20 cellular contexts compared by ENCODE assay signal in genomic region chrX:148535639-148536038, GRCh38. TPM values are rescaled to one million over a fixed set of nuclear protein-coding genes. Genes with fewer than 3 reads are reported as not detected.
DNase-seq lines count a peak whose midpoint lies in the region; ATAC-seq, FAIRE-seq and TF ChIP-seq lines count a peak whose summit lies in the region.
"Had no signal": no experiment of that assay in that cellular context is flagged by ENCODE, and none has a peak within 500 bp of the region (broad histone marks: within the 10 kb centered on the region; RNA-seq: fewer than 3 reads in every experiment).

No MANE protein-coding gene starts in this region.

- H3K27me3 ChIP-seq in DOHH2 (ENCODE audit: control insufficient read depth, low read length) (no peaks in the 10 kb centered on the region), mammary epithelial cell (ENCODE audit: insufficient read depth, low read length) (no peaks in the 10 kb centered on the region)
- H3K27me3 ChIP-seq: SJCRH30 had no signal

- H3K4me1 ChIP-seq in DOHH2 (ENCODE audit: control insufficient read depth, low read length): peaks cover 96% of the 10 kb centered on the region
- no peaks in the 10 kb centered on the region for H3K4me1 ChIP-seq in mammary epithelial cell (ENCODE audit: insufficient read depth, low read length)
- H3K4me1 ChIP-seq: SJCRH30 had no signal

- peaks cover 29% of the 10 kb centered on the region for H3K27me3 Mint-ChIP-seq in activated T-cell treated with anti-CD3 and anti-CD28 coated beads, Interleukin-2, amount 50 U/mL, for 72 hours (ENCODE audit: low read depth)

- in situ Hi-C loops in mammary epithelial cell (cut with MboI; ENCODE audit: low sequenced_read_pairs in 2 of 2): no loop called here

- H3K4me1 Mint-ChIP-seq in activated T-cell treated with anti-CD3 and anti-CD28 coated beads, Interleukin-2, amount 50 U/mL, for 72 hours (ENCODE audit: low read depth): no peaks in the 10 kb centered on the region
- H3K4me1 Mint-ChIP-seq: CD4-positive, alpha-beta memory T cell had no signal

- H3K27ac ChIP-seq in DOHH2 (ENCODE audit: low read depth, low read length) (peak overlapping the region; percentile 98; the same call in 1 of the 2 replicates), mammary epithelial cell (ENCODE audit: insufficient read depth, low read depth, low read length) (no peak overlapping the region)
- H3K27ac ChIP-seq: KMS-11, SJCRH30 had no signal

- H3K9me3 ChIP-seq in DOHH2 (ENCODE audit: control insufficient read depth, insufficient read depth, low read length) (no peaks in the 10 kb centered on the region), mammary epithelial cell (replicated peaks; ENCODE audit: insufficient read depth, low read length) (no peaks in the 10 kb centered on the region)
- H3K9me3 ChIP-seq: SJCRH30 had no signal

- H3K4me3 Mint-ChIP-seq in activated T-cell treated with anti-CD3 and anti-CD28 coated beads, Interleukin-2, amount 50 U/mL, for 72 hours: no peak overlapping the region
- H3K4me3 Mint-ChIP-seq: CD4-positive, alpha-beta memory T cell; HFFc6 had no signal

- DNase-seq in M059J (ENCODE audit: low read depth): peak; percentile 50
- DNase-seq in mammary epithelial cell: peak; percentile 11
- peak; percentile 14 for DNase-seq in urothelium cell line (ENCODE audit: low spot score)
- no peak for DNase-seq in left colon
- no peak for DNase-seq in activated T-cell treated with anti-CD3 and anti-CD28 coated beads, Interleukin-2, amount 50 U/mL, for 72 hours
- DNase-seq: CD4-positive, alpha-beta memory T cell; DMS79 treated with DMSO at 0.1 percent for 48 hours; GF-D8; HFFc6; NCI-H1417; NCI-H187 treated with DMSO at 0.1 percent for 48 hours; NCI-H2171; NCI-H446; OCI-M1; SJCRH30 had no signal

- intact Hi-C loops in mammary epithelial cell (cut with micrococcal nuclease) (no loop called here), left colon (cut with DNase I, micrococcal nuclease) (loop anchor here in 1 of 2 donors (10.0 kb wide), 1 partner anchor 61 kb away; no protein-coding TSS in a partner anchor)

- no peaks in the 10 kb centered on the region for H3K9me2 ChIP-seq in DOHH2 (replicated peaks; ENCODE audit: control insufficient read depth, low read length)

- peak overlapping the region; percentile 95 for H3K4me2 ChIP-seq in DOHH2 (ENCODE audit: low read length)
- H3K4me2 ChIP-seq in mammary epithelial cell (ENCODE audit: insufficient read depth, low read depth, low read length): no peak overlapping the region
- H3K4me2 ChIP-seq: KMS-11 had no signal

- peaks cover 98% of the 10 kb centered on the region for H3K79me2 ChIP-seq in DOHH2 (ENCODE audit: control insufficient read depth, low read length)
- H3K79me2 ChIP-seq in mammary epithelial cell (ENCODE audit: insufficient read depth, low read length): no peaks in the 10 kb centered on the region

- 47% methylated on average over 4 of the region's 4 CpGs for WGBS in mammary epithelial cell (ENCODE audit: low coverage, missing lambda C conversion rate)

- H3K4me3 ChIP-seq in DOHH2 (ENCODE audit: low read length) (peak overlapping the region; percentile 27), mammary epithelial cell (replicated peaks in 1 of 3; ENCODE audit: insufficient read depth in 1 of 3, low read depth in 2 of 3, low read length in 3 of 3) (no peak overlapping the region)
- H3K4me3 ChIP-seq: SJCRH30 had no signal

- peaks cover 22% of the 10 kb centered on the region for H3F3A ChIP-seq in DOHH2 (ENCODE audit: control insufficient read depth, insufficient read depth)

- ATAC-seq in left colon (no peak), GM21447 (IDR thresholded peaks at IDR 0.05; ENCODE audit: unreplicated experiment) (no peak)
- ATAC-seq in activated T-cell treated with anti-CD3 and anti-CD28 coated beads, Interleukin-2, amount 50 U/mL, for 72 hours (replicated peaks in 1 of 2): no peak

- H3K36me3 ChIP-seq in DOHH2 (ENCODE audit: control insufficient read depth, low read length) (peaks cover 24% of the 10 kb centered on the region), mammary epithelial cell (ENCODE audit: insufficient read depth, low read length) (no peaks in the 10 kb centered on the region)
- H3K36me3 ChIP-seq: SJCRH30 had no signal

- dilution Hi-C loops in mammary epithelial cell (cut with HindIII; ENCODE audit: low sequenced_read_pairs): no loop called here

- H3K9me3 Mint-ChIP-seq in activated T-cell treated with anti-CD3 and anti-CD28 coated beads, Interleukin-2, amount 50 U/mL, for 72 hours: no peaks in the 10 kb centered on the region
- H3K9me3 Mint-ChIP-seq: CD4-positive, alpha-beta memory T cell; HFFc6 had no signal

- no peaks in the 10 kb centered on the region for H4K20me1 ChIP-seq in DOHH2 (ENCODE audit: control insufficient read depth, insufficient read depth, low read depth, low read length)
- no peaks in the 10 kb centered on the region for H4K20me1 ChIP-seq in mammary epithelial cell (ENCODE audit: insufficient read depth, low read length)

- TF ChIP-seq CTCF in DOHH2 (IDR thresholded peaks at IDR 0.05; ENCODE audit: low read depth, low read length, poor library complexity, severe bottlenecking): no peak
- TF ChIP-seq CTCF in mammary epithelial cell (conservative IDR thresholded peaks at IDR 0.05 in 1 of 2, IDR thresholded peaks at IDR 0.05 in 1 of 2; ENCODE audit: extremely low read depth in 1 of 2, insufficient read depth in 1 of 2, low read depth in 1 of 2, low read length in 2 of 2): no peak

- H3K36me3 Mint-ChIP-seq in activated T-cell treated with anti-CD3 and anti-CD28 coated beads, Interleukin-2, amount 50 U/mL, for 72 hours (ENCODE audit: insufficient read depth in 2 of 2): no peaks in the 10 kb centered on the region
- H3K36me3 Mint-ChIP-seq: CD4-positive, alpha-beta memory T cell had no signal

- no peak overlapping the region for H3K27ac Mint-ChIP-seq in activated T-cell treated with anti-CD3 and anti-CD28 coated beads, Interleukin-2, amount 50 U/mL, for 72 hours
- H3K27ac Mint-ChIP-seq: CD4-positive, alpha-beta memory T cell; HFFc6 had no signal

- no peak overlapping the region for H2AFZ ChIP-seq in mammary epithelial cell (ENCODE audit: low read depth, low read length)

- no peak overlapping the region for H3K9ac ChIP-seq in mammary epithelial cell (ENCODE audit: insufficient read depth, low read length)
- H3K9ac ChIP-seq: KMS-11 had no signal

- no peak for FAIRE-seq in urothelium cell line (lab: Jason Lieb, UNC)
- FAIRE-seq: H54 had no signal

- no TSS peak for BruUV-seq in mammary epithelial cell (replicated peaks; lab: Mats Ljungman, UMichigan)

- CTCF ChIA-PET in mammary epithelial cell (lab: Charles Lee; ENCODE audit: low non-redundant PET): no interaction called here

RNA-seq across cellular contexts. Expression of gene AFF2, which starts 35.2 kb away (rescaled TPM):
- 0.07 TPM in 1 of 2 replicates, not detected in the other for total RNA-seq in M059J (2014; rRNA removed; shearing (Covaris generic))
- 10 to 100 TPM in 1 of 2 donors, 1 to 10 TPM in 1; 1.8 to 22.3 TPM for total RNA-seq in mammary epithelial cell
- 0.14 TPM for polyA plus RNA-seq in mammary epithelial cell
- not detected for polyA minus RNA-seq in mammary epithelial cell
- total RNA-seq in left colon: under 1 TPM; 0.09 to 0.42 TPM
- 1 to 10 TPM; 1.4 to 2.8 TPM for total RNA-seq in activated T-cell treated with anti-CD3 and anti-CD28 coated beads, Interleukin-2, amount 50 U/mL, for 72 hours
- total RNA-seq: HFFc6 had no signal
- polyA plus RNA-seq: BJ had no signal

Comparison
In these comparisons a context has a peak if more than half of its experiments do, and no peak if none do; other contexts are left out.
1. DNase-seq: peak in M059J (single experiment), mammary epithelial cell (single experiment) and urothelium cell line (single experiment); none in left colon (0 of 2) and activated T-cell treated with anti-CD3 and anti-CD28 coated beads, Interleukin-2, amount 50 U/mL, for 72 hours (0 of 2).